In genomic region chr5:72597456-72597948, GRCh38 we compare ENCODE assay signal across 9 cellular contexts.
DNase-seq lines count a peak whose midpoint lies in the region; ATAC-seq and TF ChIP-seq lines count a peak whose summit lies in the region.
"Had no signal": no experiment of that assay in that cellular context is flagged by ENCODE, and none has a peak within 500 bp of the region (broad histone marks: within the 10 kb centered on the region; RNA-seq: fewer than 3 reads in every experiment).

No MANE protein-coding gene starts in this region.

- no peaks in the 10 kb centered on the region for H3K79me2 ChIP-seq in ACC112 (ENCODE audit: control insufficient read depth, insufficient read depth, low read length, unreplicated experiment)

- peak; percentile 89 for DNase-seq in M059J (ENCODE audit: low read depth)
- DNase-seq in dedifferentiated amniotic fluid mesenchymal stem cell (ENCODE audit: extremely low spot score), result peak; percentile 88
- DNase-seq in lower lobe of right lung, result no peak
- DNase-seq: NCI-H1694 had no signal

- H3K27ac ChIP-seq in ACC112 (ENCODE audit: low read depth, low read length) (peak overlapping the region; percentile 96), lower lobe of right lung (no peak overlapping the region)

- no peaks in the 10 kb centered on the region for H3K27me3 ChIP-seq in ACC112 (ENCODE audit: insufficient read depth, low read length)
- H3K27me3 ChIP-seq in lower lobe of right lung (ENCODE audit: low read depth), result no peaks in the 10 kb centered on the region

- peak overlapping the region; percentile 63 for H3K4me3 ChIP-seq in ACC112 (ENCODE audit: low read depth, low read length)
- no peak overlapping the region for H3K4me3 ChIP-seq in lower lobe of right lung

- ATAC-seq in lower lobe of right lung, result peak; percentile 33 to 52
- no peak for ATAC-seq in GM19452 (IDR thresholded peaks at IDR 0.05; ENCODE audit: unreplicated experiment)
- ATAC-seq in GM19351 (IDR thresholded peaks at IDR 0.05; ENCODE audit: unreplicated experiment), result no peak
- ATAC-seq in GM18511 (IDR thresholded peaks at IDR 0.05; ENCODE audit: unreplicated experiment), result no peak
- no peak for ATAC-seq in activated CD4-positive, CD25-positive, alpha-beta regulatory T cell treated with anti-CD3 and anti-CD28 coated beads, Interleukin-2, amount 50 U/mL, for 24 hours

- no peak for TF ChIP-seq CTCF in lower lobe of right lung (IDR thresholded peaks at IDR 0.05)

- no peaks in the 10 kb centered on the region for H3K9me3 ChIP-seq in lower lobe of right lung

- H2AFZ ChIP-seq in ACC112 (ENCODE audit: low read length, unreplicated experiment), result peak overlapping the region; percentile 4

- H3K36me3 ChIP-seq in ACC112 (ENCODE audit: insufficient read depth, low read length) (no peaks in the 10 kb centered on the region), lower lobe of right lung (no peaks in the 10 kb centered on the region)

- H3K4me1 ChIP-seq in ACC112 (ENCODE audit: control insufficient read depth, insufficient read depth, low read length, unreplicated experiment) (peaks cover 65% of the 10 kb centered on the region), lower lobe of right lung (peaks cover 28% of the 10 kb centered on the region)

- intact Hi-C loops in lower lobe of right lung (cut with DNase I), result no loop called here

Comparison
In these comparisons a context has a peak if more than half of its experiments do, and no peak if none do; other contexts are left out.
1. ATAC-seq: peak in lower lobe of right lung (2 of 2); none in GM19452 (single experiment), GM19351 (single experiment), GM18511 (single experiment) and activated CD4-positive, CD25-positive, alpha-beta regulatory T cell treated with anti-CD3 and anti-CD28 coated beads, Interleukin-2, amount 50 U/mL, for 24 hours (0 of 2).